Comparison of ENCODE assay signal across 1 cellular context in the genomic region with DNA sequence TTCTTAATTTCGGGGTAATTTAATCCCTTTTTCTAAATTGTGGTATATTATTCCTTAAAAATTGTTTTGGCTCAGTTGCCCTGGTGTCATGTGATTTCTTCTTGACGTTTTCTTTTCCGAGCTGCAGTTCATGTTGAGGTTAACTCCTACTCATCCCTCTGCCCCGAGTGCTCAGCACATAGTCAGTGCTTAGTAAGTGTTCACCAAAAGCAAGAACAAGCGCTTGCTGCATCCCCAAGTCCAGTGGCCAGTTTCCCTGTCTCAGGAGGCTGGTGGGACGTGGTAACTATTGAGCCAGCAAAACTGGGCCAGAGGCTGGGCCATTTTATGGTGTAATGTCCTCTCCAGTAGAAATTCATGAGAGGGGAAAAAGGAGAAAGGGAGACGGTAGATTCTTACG.
TF ChIP-seq lines count a peak whose summit lies in the region.

No MANE protein-coding gene starts in this region.

TF ChIP-seq in GM12878, 131 proteins besides CTCF, POLR2A, EP300 and RAD21:
- TF ChIP-seq, protein P1, sequence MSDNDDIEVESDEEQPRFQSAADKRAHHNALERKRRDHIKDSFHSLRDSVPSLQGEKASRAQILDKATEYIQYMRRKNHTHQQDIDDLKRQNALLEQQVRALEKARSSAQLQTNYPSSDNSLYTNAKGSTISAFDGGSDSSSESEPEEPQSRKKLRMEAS (IDR thresholded peaks at IDR 0.05; ENCODE audit: low read depth, low read length), result no peak
- no peak for TF ChIP-seq SIN3A (IDR thresholded peaks at IDR 0.05; ENCODE audit: low read depth, low read length)
- no peak for TF ChIP-seq IRF4 (IDR thresholded peaks at IDR 0.05; ENCODE audit: low read depth, low read length)
- TF ChIP-seq ZSCAN29 (IDR thresholded peaks at IDR 0.05), result no peak
